19 cellular contexts compared by ENCODE assay signal in the genomic region with DNA sequence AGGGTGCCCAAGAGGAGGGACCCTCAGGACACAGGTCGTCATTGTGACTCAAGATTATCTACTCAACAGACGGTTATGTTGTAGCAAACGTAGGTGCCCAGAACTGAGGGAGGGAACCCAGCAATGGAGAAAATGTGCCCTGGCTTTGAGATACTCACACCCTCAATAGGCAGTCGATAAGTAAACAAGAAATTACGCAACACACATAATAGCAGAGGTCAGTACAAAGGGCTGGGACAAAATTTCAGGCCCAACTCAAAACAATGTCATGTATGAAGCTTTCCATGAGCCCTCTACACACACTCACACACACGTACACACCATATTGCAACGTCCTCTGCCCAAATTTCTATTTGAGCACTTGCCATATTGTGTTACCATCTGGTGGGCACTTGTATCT.
"Had no signal": no experiment of that assay in that cellular context is flagged by ENCODE, and none has a peak within 500 bp of the region (broad histone marks: within the 10 kb centered on the region; RNA-seq: fewer than 3 reads in every experiment).

No MANE protein-coding gene starts in this region.

- H3K4me3 ChIP-seq: esophagus squamous epithelium, hepatocyte, right atrium auricular region, stomach, thoracic aorta had no signal

- DNase-seq: cerebellar nuclear complex; dermis blood vessel endothelial cell; esophagus squamous epithelium; foreskin fibroblast; kidney; left cardiac atrium; left ventricle myocardium superior; naive thymus-derived CD8-positive, alpha-beta T cell; posterior cingulate gyrus; stimulated activated CD4-positive, alpha-beta T cell treated with anti-CD3 and anti-CD28 coated beads, Interleukin-2, amount 100 ng/mL, for 24 hours; stimulated activated naive CD4-positive, alpha-beta T cell; stomach; substantia nigra; trophoblast cell had no signal

- H3K79me2 ChIP-seq: hepatocyte had no signal

- H3K27ac ChIP-seq: esophagus squamous epithelium, hepatocyte, neutrophil, right atrium auricular region, stomach, thoracic aorta had no signal

- H3K4me2 ChIP-seq: hepatocyte had no signal

- FAIRE-seq: colon, kidney had no signal

- H3K9me3 ChIP-seq: esophagus squamous epithelium, neutrophil, right atrium auricular region, stomach, thoracic aorta had no signal

- H3K27me3 ChIP-seq: esophagus squamous epithelium, hepatocyte, neutrophil, right atrium auricular region, stomach had no signal

- ATAC-seq: left cardiac atrium; left ventricle myocardium superior; naive thymus-derived CD8-positive, alpha-beta T cell had no signal

- H3K36me3 ChIP-seq: esophagus squamous epithelium, neutrophil, right atrium auricular region, stomach, thoracic aorta had no signal

- H2AFZ ChIP-seq: hepatocyte had no signal

- H3K4me1 ChIP-seq: esophagus squamous epithelium, stomach had no signal
